In genomic region chr14:38040411-38040810, GRCh38 we compare ENCODE assay signal across 14 cellular contexts.
DNase-seq lines count a peak whose midpoint lies in the region; ATAC-seq and TF ChIP-seq lines count a peak whose summit lies in the region.
"Had no signal": no experiment of that assay in that cellular context is flagged by ENCODE, and none has a peak within 500 bp of the region (broad histone marks: within the 10 kb centered on the region; RNA-seq: fewer than 3 reads in every experiment).

No MANE protein-coding gene starts in this region.

- no peaks in the 10 kb centered on the region for H3K4me1 ChIP-seq in DND-41 (ENCODE audit: insufficient read depth, low read length)
- H3K4me1 ChIP-seq in GM23338 (ENCODE audit: insufficient read depth) = no peaks in the 10 kb centered on the region; the same call in 1 of the 2 replicates
- H3K4me1 ChIP-seq: BLaER1 treated with 17β-estradiol and CSF1 and Interleukin-3, amounts not matched to agents 10 nM and 100 nM had no signal

- H3K79me2 ChIP-seq in DND-41 (ENCODE audit: insufficient read depth, low read length) (no peaks in the 10 kb centered on the region), GM23338 (replicated peaks; ENCODE audit: insufficient read depth) (no peaks in the 10 kb centered on the region)

- H3K4me3 ChIP-seq in DND-41 (ENCODE audit: low read depth in 1 of 2, low read length in 2 of 2) (no peak overlapping the region), GM23338 (no peak overlapping the region)
- H3K4me3 ChIP-seq: BLaER1 treated with 17β-estradiol and CSF1 and Interleukin-3, amounts not matched to agents 10 nM and 100 nM had no signal

- peaks cover 3% of the 10 kb centered on the region; the same call in 1 of the 3 replicates for H3K9me3 Mint-ChIP-seq in GM23338
- H3K9me3 Mint-ChIP-seq in activated naive CD4-positive, alpha-beta T cell treated with anti-CD3 and anti-CD28 coated beads, Interleukin-2, amount 10 ng/mL, durations not matched to agents 7 days and 5 days = no peaks in the 10 kb centered on the region
- H3K9me3 Mint-ChIP-seq: CD8-positive, alpha-beta T cell had no signal

- H3K27ac ChIP-seq in DND-41 (ENCODE audit: low read length) = no peak overlapping the region
- H3K27ac ChIP-seq in GM23338 (ENCODE audit: low read depth) = no peak overlapping the region
- H3K27ac ChIP-seq: BLaER1 treated with 17β-estradiol and CSF1 and Interleukin-3, amounts not matched to agents 10 nM and 100 nM had no signal

- no peaks in the 10 kb centered on the region for H3K27me3 ChIP-seq in DND-41 (ENCODE audit: insufficient read depth, low read length, poor library complexity)
- no peaks in the 10 kb centered on the region for H3K27me3 ChIP-seq in GM23338 (ENCODE audit: insufficient read depth)
- H3K27me3 ChIP-seq: BLaER1 treated with 17β-estradiol and CSF1 and Interleukin-3, amounts not matched to agents 10 nM and 100 nM had no signal

- H3K27ac Mint-ChIP-seq in GM23338 = no peak overlapping the region
- H3K27ac Mint-ChIP-seq in activated naive CD4-positive, alpha-beta T cell treated with anti-CD3 and anti-CD28 coated beads, Interleukin-2, amount 10 ng/mL, durations not matched to agents 7 days and 5 days = no peak overlapping the region
- H3K27ac Mint-ChIP-seq: B cell; CD8-positive, alpha-beta T cell; IgD-negative memory B cell had no signal

- H3K36me3 ChIP-seq in DND-41 (ENCODE audit: insufficient read depth, low read length) (no peaks in the 10 kb centered on the region), GM23338 (ENCODE audit: insufficient read depth) (no peaks in the 10 kb centered on the region)
- H3K36me3 ChIP-seq: BLaER1 treated with 17β-estradiol and CSF1 and Interleukin-3, amounts not matched to agents 10 nM and 100 nM had no signal

- no peaks in the 10 kb centered on the region for H3K9me3 ChIP-seq in DND-41 (ENCODE audit: insufficient read depth, low read length, severe bottlenecking)
- H3K9me3 ChIP-seq: BLaER1 treated with 17β-estradiol and CSF1 and Interleukin-3, amounts not matched to agents 10 nM and 100 nM had no signal

- H3K9ac ChIP-seq in DND-41 (ENCODE audit: low read depth, low read length) = no peak overlapping the region
- H3K9ac ChIP-seq: BLaER1 treated with 17β-estradiol and CSF1 and Interleukin-3, amounts not matched to agents 10 nM and 100 nM had no signal

- DNase-seq in DND-41 = no peak
- DNase-seq in GM23338 (ENCODE audit: low spot score) = no peak
- DNase-seq in NCI-H69 (lab: John Stamatoyannopoulos, UW) = peak; percentile 67
- peak; percentile 22 for DNase-seq in left kidney (ENCODE audit: low read depth, low spot score)
- no peak for DNase-seq in epidermal melanocyte (ENCODE audit: insufficient read length, low spot score)
- DNase-seq in NAMALWA (ENCODE audit: low spot score) = no peak
- DNase-seq in activated naive CD4-positive, alpha-beta T cell treated with anti-CD3 and anti-CD28 coated beads, Interleukin-2, amount 10 ng/mL, durations not matched to agents 7 days and 5 days = no peak
- DNase-seq: Calu3; CD8-positive, alpha-beta T cell; DMS79 treated with DMSO at 0.1 percent for 48 hours; HCEC 1CT had no signal

- CTCF ChIA-PET in activated naive CD4-positive, alpha-beta T cell treated with anti-CD3 and anti-CD28 coated beads, Interleukin-2, amount 10 ng/mL, durations not matched to agents 7 days and 5 days (lab: Charles Lee) = no interaction called here

- H3K36me3 Mint-ChIP-seq in GM23338 (ENCODE audit: low read depth) = no peaks in the 10 kb centered on the region
- no peaks in the 10 kb centered on the region for H3K36me3 Mint-ChIP-seq in activated naive CD4-positive, alpha-beta T cell treated with anti-CD3 and anti-CD28 coated beads, Interleukin-2, amount 10 ng/mL, durations not matched to agents 7 days and 5 days
- H3K36me3 Mint-ChIP-seq: CD8-positive, alpha-beta T cell; IgD-negative memory B cell had no signal

- peaks cover 4% of the 10 kb centered on the region; the same call in 2 of the 3 replicates for H3K4me1 Mint-ChIP-seq in GM23338
- H3K4me1 Mint-ChIP-seq in activated naive CD4-positive, alpha-beta T cell treated with anti-CD3 and anti-CD28 coated beads, Interleukin-2, amount 10 ng/mL, durations not matched to agents 7 days and 5 days = no peaks in the 10 kb centered on the region
- H3K4me1 Mint-ChIP-seq: B cell, IgD-negative memory B cell had no signal

- H4K20me1 ChIP-seq in DND-41 (ENCODE audit: insufficient read depth, low read length) = no peaks in the 10 kb centered on the region
- no peaks in the 10 kb centered on the region for H4K20me1 ChIP-seq in GM23338 (replicated peaks; ENCODE audit: insufficient read depth)
- H4K20me1 ChIP-seq: BLaER1 treated with 17β-estradiol and CSF1 and Interleukin-3, amounts not matched to agents 10 nM and 100 nM had no signal

- ATAC-seq in DND-41 (ENCODE audit: insufficient read depth, low read depth) (no peak), GM23338 (no peak)
- ATAC-seq: CD8-positive, alpha-beta T cell had no signal

- H3K4me3 Mint-ChIP-seq in GM23338 = no peak overlapping the region
- no peak overlapping the region for H3K4me3 Mint-ChIP-seq in activated naive CD4-positive, alpha-beta T cell treated with anti-CD3 and anti-CD28 coated beads, Interleukin-2, amount 10 ng/mL, durations not matched to agents 7 days and 5 days
- H3K4me3 Mint-ChIP-seq: B cell; CD8-positive, alpha-beta T cell; IgD-negative memory B cell had no signal

- H2AFZ ChIP-seq in DND-41 (ENCODE audit: low read depth, low read length) = peak overlapping the region; percentile 46; the same call in 1 of the 2 replicates
- peak overlapping the region; percentile 48; the same call in 1 of the 2 replicates for H2AFZ ChIP-seq in GM23338

- no peaks in the 10 kb centered on the region for H3K9me2 ChIP-seq in GM23338 (ENCODE audit: insufficient read depth)

- H3K4me2 ChIP-seq in DND-41 (ENCODE audit: insufficient read depth, low read length) = no peak overlapping the region
- H3K4me2 ChIP-seq in GM23338 = no peak overlapping the region
- H3K4me2 ChIP-seq: BLaER1 treated with 17β-estradiol and CSF1 and Interleukin-3, amounts not matched to agents 10 nM and 100 nM had no signal

- TF ChIP-seq CTCF in DND-41 (IDR thresholded peaks at IDR 0.05; ENCODE audit: borderline replicate concordance, extremely low read depth, low read length, poor library complexity, severe bottlenecking) (no peak), GM23338 (conservative IDR thresholded peaks at IDR 0.05; ENCODE audit: low read depth in 2 of 2) (no peak)

- H3F3A ChIP-seq in GM23338 (replicated peaks; ENCODE audit: low read depth) = no peaks in the 10 kb centered on the region

- peaks cover 4% of the 10 kb centered on the region for H3K27me3 Mint-ChIP-seq in GM23338 (ENCODE audit: insufficient read depth, low read depth, poor library complexity)
- no peaks in the 10 kb centered on the region for H3K27me3 Mint-ChIP-seq in activated naive CD4-positive, alpha-beta T cell treated with anti-CD3 and anti-CD28 coated beads, Interleukin-2, amount 10 ng/mL, durations not matched to agents 7 days and 5 days
- H3K27me3 Mint-ChIP-seq: B cell, IgD-negative memory B cell had no signal

Comparison
In these comparisons a context has a peak if more than half of its experiments do, and no peak if none do; other contexts are left out.
1. DNase-seq: peak in NCI-H69 (single experiment) and left kidney (single experiment); none in DND-41 (single experiment), GM23338 (single experiment), epidermal melanocyte (single experiment), NAMALWA (single experiment) and activated naive CD4-positive, alpha-beta T cell treated with anti-CD3 and anti-CD28 coated beads, Interleukin-2, amount 10 ng/mL, durations not matched to agents 7 days and 5 days (single experiment).